19 cellular contexts compared by ENCODE assay signal in genomic region chr3:141070727-141071357, GRCh38. TPM values are rescaled to one million over a fixed set of nuclear protein-coding genes. Genes with fewer than 3 reads are reported as not detected.
DNase-seq lines count a peak whose midpoint lies in the region; TF ChIP-seq lines count a peak whose summit lies in the region.
"Had no signal": no experiment of that assay in that cellular context is flagged by ENCODE, and none has a peak within 500 bp of the region (broad histone marks: within the 10 kb centered on the region; RNA-seq: fewer than 3 reads in every experiment).

No MANE protein-coding gene starts in this region.

- H3K36me3 Mint-ChIP-seq in chondrocyte (ENCODE audit: low read depth) (no peaks in the 10 kb centered on the region), Caco-2 (ENCODE audit: insufficient read depth, unreplicated experiment) (no peaks in the 10 kb centered on the region)
- H3K36me3 Mint-ChIP-seq: CD4-positive, alpha-beta memory T cell had no signal

- intact Hi-C loops in sigmoid colon (cut with DNase I) (no loop called here), Caco-2 (cut with micrococcal nuclease; ENCODE audit: unreplicated experiment) (loop anchor here (5.0 kb wide), 1 partner anchor 59 kb away; no protein-coding TSS in a partner anchor)

- H3K27me3 ChIP-seq in HUES6 (ENCODE audit: control insufficient read depth, insufficient read depth, low read length): no peaks in the 10 kb centered on the region
- H3K27me3 ChIP-seq in sigmoid colon: no peaks in the 10 kb centered on the region
- no peaks in the 10 kb centered on the region for H3K27me3 ChIP-seq in Caco-2 (replicated peaks; ENCODE audit: control insufficient read depth, insufficient read depth, low read length)
- H3K27me3 ChIP-seq: esophagus muscularis mucosa, left lung, pancreas, SJCRH30, testis had no signal

- H3K4me1 Mint-ChIP-seq in chondrocyte (ENCODE audit: low read depth) (peaks cover 4% of the 10 kb centered on the region), Caco-2 (ENCODE audit: low read depth, unreplicated experiment) (peaks cover under 1% of the 10 kb centered on the region)
- H3K4me1 Mint-ChIP-seq: central memory CD8-positive, alpha-beta T cell had no signal

- H3K4me3 Mint-ChIP-seq in chondrocyte (ENCODE audit: unreplicated experiment) (no peak overlapping the region), Caco-2 (ENCODE audit: unreplicated experiment) (no peak overlapping the region)
- H3K4me3 Mint-ChIP-seq: activated CD8-positive, alpha-beta T cell treated with anti-CD3 and anti-CD28 coated beads for 36 hours; CD4-positive, alpha-beta memory T cell; central memory CD8-positive, alpha-beta T cell; T-helper 17 cell had no signal

- H3K9me3 ChIP-seq in HUES6 (ENCODE audit: control insufficient read depth, insufficient read depth, low read depth, low read length) (no peaks in the 10 kb centered on the region), sigmoid colon (no peaks in the 10 kb centered on the region), Caco-2 (no peaks in the 10 kb centered on the region)
- H3K9me3 ChIP-seq: esophagus muscularis mucosa, left lung, pancreas, SJCRH30, testis had no signal

- no peaks in the 10 kb centered on the region for H3K27me3 Mint-ChIP-seq in chondrocyte (ENCODE audit: low read depth)
- H3K27me3 Mint-ChIP-seq in Caco-2 (ENCODE audit: insufficient read depth, unreplicated experiment): no peaks in the 10 kb centered on the region
- H3K27me3 Mint-ChIP-seq: activated CD8-positive, alpha-beta T cell treated with anti-CD3 and anti-CD28 coated beads for 36 hours; CD4-positive, alpha-beta memory T cell; central memory CD8-positive, alpha-beta T cell had no signal

- no peak for TF ChIP-seq POLR2A in sigmoid colon (IDR thresholded peaks at IDR 0.05)

- POLR2A ChIA-PET in Caco-2 (lab: Charles Lee): no interaction called here

- H3K9me3 Mint-ChIP-seq in chondrocyte (ENCODE audit: low read depth): no peaks in the 10 kb centered on the region
- no peaks in the 10 kb centered on the region for H3K9me3 Mint-ChIP-seq in Caco-2 (ENCODE audit: unreplicated experiment)
- H3K9me3 Mint-ChIP-seq: activated CD8-positive, alpha-beta T cell treated with anti-CD3 and anti-CD28 coated beads for 36 hours; CD4-positive, alpha-beta memory T cell; central memory CD8-positive, alpha-beta T cell had no signal

- TF ChIP-seq EP300 in sigmoid colon (IDR thresholded peaks at IDR 0.05): no peak

- DNase-seq in chondrocyte (ENCODE audit: low spot score) (peak; percentile 52), islet precursor cell (peak; percentile 94), sigmoid colon (peak; percentile 33), Caco-2 (no peak), SK-N-DZ (ENCODE audit: low spot score) (no peak), DMS53 (lab: John Stamatoyannopoulos, UW) (no peak)
- DNase-seq: activated CD8-positive, alpha-beta T cell treated with anti-CD3 and anti-CD28 coated beads for 36 hours; CD4-positive, alpha-beta memory T cell; effector CD8-positive, alpha-beta T cell; left lung; NCI-H1930; SJCRH30; T-helper 17 cell; testis; WERI-Rb-1 had no signal

- 82 to 85% methylated on average over 13 of the region's 13 CpGs for WGBS in sigmoid colon, 2 donors

- H3K27ac Mint-ChIP-seq in chondrocyte (ENCODE audit: unreplicated experiment) (no peak overlapping the region), Caco-2 (ENCODE audit: unreplicated experiment) (no peak overlapping the region)
- H3K27ac Mint-ChIP-seq: activated CD8-positive, alpha-beta T cell treated with anti-CD3 and anti-CD28 coated beads for 36 hours; CD4-positive, alpha-beta memory T cell; T-helper 17 cell had no signal

- TF ChIP-seq CTCF in chondrocyte (IDR thresholded peaks at IDR 0.05): no peak
- TF ChIP-seq CTCF in sigmoid colon (IDR thresholded peaks at IDR 0.05): no peak
- no peak for TF ChIP-seq CTCF in Caco-2 (IDR thresholded peaks at IDR 0.05; ENCODE audit: insufficient read depth in 1 of 2, low read depth in 1 of 2, low read length in 1 of 2, severe bottlenecking in 1 of 2, unreplicated experiment in 1 of 2)

- 0 out of 2 replicates have a peak overlapping the region, but pooled peaks have one; percentile 9 for H3K4me3 ChIP-seq in HUES6 (ENCODE audit: low read depth, low read length)
- H3K4me3 ChIP-seq in sigmoid colon: no peak overlapping the region
- H3K4me3 ChIP-seq in Caco-2 (ENCODE audit: low read depth, low read length): no peak overlapping the region
- H3K4me3 ChIP-seq: esophagus muscularis mucosa, left lung, pancreas, SJCRH30, testis had no signal

- peak overlapping the region; percentile 66 for H3K9ac ChIP-seq in HUES6 (ENCODE audit: low read length)

- H3K27ac ChIP-seq in HUES6 (ENCODE audit: low read depth, low read length): peak overlapping the region; percentile 73; the same call in 1 of the 2 replicates
- H3K27ac ChIP-seq in sigmoid colon: no peak overlapping the region
- H3K27ac ChIP-seq: esophagus muscularis mucosa, left lung, pancreas, SJCRH30, testis, WERI-Rb-1 had no signal

- peaks cover 69% of the 10 kb centered on the region for H3K4me1 ChIP-seq in HUES6 (ENCODE audit: control insufficient read depth, insufficient read depth, low read length)
- H3K4me1 ChIP-seq in sigmoid colon: peaks cover 0 to under 1% (median under 1%) of the 10 kb centered on the region in 4 donors
- H3K4me1 ChIP-seq in Caco-2: peaks cover under 1% of the 10 kb centered on the region
- H3K4me1 ChIP-seq: left lung, SJCRH30, testis had no signal

- CTCF ChIA-PET in Caco-2 (lab: Charles Lee): interaction anchor here (0.5 to 0.9 kb wide), 2 partner anchors 35 to 58 kb away, joined by 3 read pairs; no protein-coding TSS in a partner anchor

- peaks cover 12% of the 10 kb centered on the region for H3K36me3 ChIP-seq in HUES6 (ENCODE audit: control insufficient read depth, insufficient read depth, low read length)
- H3K36me3 ChIP-seq in sigmoid colon: no peaks in the 10 kb centered on the region
- H3K36me3 ChIP-seq in Caco-2 (ENCODE audit: control insufficient read depth, insufficient read depth, low read length): no peaks in the 10 kb centered on the region
- H3K36me3 ChIP-seq: esophagus muscularis mucosa, left lung, pancreas had no signal

- no TSS peak for BruUV-seq in Caco-2 (replicated peaks; lab: Mats Ljungman, UMichigan)

RNA-seq across cellular contexts. Expression of gene SPSB4, which starts 19.7 kb away (rescaled TPM):
- total RNA-seq in chondrocyte: 1.9 to 2.7 TPM (median 2.4 TPM) in 3 replicates
- total RNA-seq in sigmoid colon: 1 to 10 TPM in 2 of 4 donors, under 1 TPM in 2; 0.16 to 1.4 (median 0.67) TPM
- under 1 TPM in 2 of 3 donors, not detected in 1; 0.10 to 0.60 TPM for polyA plus RNA-seq in sigmoid colon
- total RNA-seq in Caco-2 (2022): not detected in 2 replicates
- 45.1 and 52.1 TPM in 2 replicates for polyA plus RNA-seq in SK-N-DZ (2014; cell fraction: cytosol; rRNA removed)
- 26.7 and 31.5 TPM in 2 replicates for polyA plus RNA-seq in SK-N-DZ (2014; cell fraction: nucleus; rRNA removed)
- total RNA-seq: activated CD8-positive, alpha-beta T cell treated with anti-CD3 and anti-CD28 coated beads for 36 hours; CD4-positive, alpha-beta memory T cell; T-helper 17 cell had no signal
- polyA plus RNA-seq: CD4-positive, alpha-beta memory T cell had no signal

Comparison
In these comparisons a context has a peak if more than half of its experiments do, and no peak if none do; other contexts are left out.
1. DNase-seq: peak in chondrocyte (single experiment), islet precursor cell (single experiment) and sigmoid colon (single experiment); none in Caco-2 (0 of 2), SK-N-DZ (single experiment) and DMS53 (single experiment).